Comparison of ENCODE assay signal across 11 cellular contexts in the genomic region with DNA sequence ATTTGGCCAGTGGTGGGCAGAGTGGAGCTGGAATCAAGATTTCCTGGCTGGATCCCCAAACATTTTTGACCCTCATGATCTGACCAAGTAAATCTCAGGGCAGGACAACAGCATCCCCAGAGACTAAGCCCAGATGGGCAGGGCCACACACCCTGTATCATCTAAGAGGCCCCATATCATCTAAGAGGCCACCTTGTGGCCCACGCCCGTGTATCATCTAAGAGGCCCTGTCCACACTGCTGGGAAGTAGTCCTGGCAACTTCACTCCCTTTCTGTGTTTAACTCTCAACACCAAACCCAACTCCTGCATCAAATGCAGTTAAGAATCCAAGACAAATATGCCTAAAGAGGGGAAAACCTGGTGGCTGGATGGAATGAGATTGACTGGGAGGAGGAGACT.
DNase-seq lines count a peak whose midpoint lies in the region; ATAC-seq and TF ChIP-seq lines count a peak whose summit lies in the region.
"Had no signal": no experiment of that assay in that cellular context is flagged by ENCODE, and none has a peak within 500 bp of the region (broad histone marks: within the 10 kb centered on the region; RNA-seq: fewer than 3 reads in every experiment).

No MANE protein-coding gene starts in this region.

- no peak for TF ChIP-seq CTCF in activated CD8-positive, alpha-beta T cell treated with anti-CD3 and anti-CD28 coated beads for 36 hours (IDR thresholded peaks at IDR 0.05)

- no peak overlapping the region for H3K4me3 Mint-ChIP-seq in activated CD8-positive, alpha-beta T cell treated with anti-CD3 and anti-CD28 coated beads, Interleukin-2, amount 10 ng/mL, durations not matched to agents 7 days and 5 days
- no peak overlapping the region for H3K4me3 Mint-ChIP-seq in activated CD8-positive, alpha-beta T cell treated with anti-CD3 and anti-CD28 coated beads for 36 hours
- no peak overlapping the region for H3K4me3 Mint-ChIP-seq in central memory CD8-positive, alpha-beta T cell
- H3K4me3 Mint-ChIP-seq: activated T-cell treated with anti-CD3 and anti-CD28 coated beads, Interleukin-2, amount 50 U/mL, for 72 hours; CD8-positive, alpha-beta memory T cell had no signal

- no peaks in the 10 kb centered on the region for H3K9me3 Mint-ChIP-seq in activated CD8-positive, alpha-beta T cell treated with anti-CD3 and anti-CD28 coated beads, Interleukin-2, amount 10 ng/mL, durations not matched to agents 7 days and 5 days (ENCODE audit: insufficient read depth)
- no peaks in the 10 kb centered on the region for H3K9me3 Mint-ChIP-seq in activated CD8-positive, alpha-beta T cell treated with anti-CD3 and anti-CD28 coated beads for 36 hours
- no peaks in the 10 kb centered on the region for H3K9me3 Mint-ChIP-seq in central memory CD8-positive, alpha-beta T cell
- H3K9me3 Mint-ChIP-seq: activated naive CD4-positive, alpha-beta T cell treated with anti-CD3 and anti-CD28 coated beads, Interleukin-2, amount 50 U/mL, for 72 hours; activated T-cell treated with anti-CD3 and anti-CD28 coated beads, Interleukin-2, amount 50 U/mL, for 72 hours; CD8-positive, alpha-beta memory T cell had no signal

- POLR2A ChIA-PET in activated CD8-positive, alpha-beta T cell treated with anti-CD3 and anti-CD28 coated beads, Interleukin-2, amount 10 ng/mL, durations not matched to agents 7 days and 5 days (lab: Charles Lee), result no interaction called here
- POLR2A ChIA-PET in activated CD8-positive, alpha-beta T cell treated with anti-CD3 and anti-CD28 coated beads for 36 hours (lab: Charles Lee), result no interaction called here

- H3K4me1 Mint-ChIP-seq in activated CD8-positive, alpha-beta T cell treated with anti-CD3 and anti-CD28 coated beads, Interleukin-2, amount 10 ng/mL, durations not matched to agents 7 days and 5 days (ENCODE audit: low read depth), result no peaks in the 10 kb centered on the region
- H3K4me1 Mint-ChIP-seq in activated CD8-positive, alpha-beta T cell treated with anti-CD3 and anti-CD28 coated beads for 36 hours (ENCODE audit: low read depth), result no peaks in the 10 kb centered on the region
- H3K4me1 Mint-ChIP-seq in central memory CD8-positive, alpha-beta T cell, result no peaks in the 10 kb centered on the region
- H3K4me1 Mint-ChIP-seq: CD8-positive, alpha-beta memory T cell had no signal

- intact Hi-C loops in activated CD8-positive, alpha-beta T cell treated with anti-CD3 and anti-CD28 coated beads for 36 hours (cut with micrococcal nuclease), result loop anchor here (5.0 kb wide), 1 partner anchor 330 kb away; no protein-coding TSS in a partner anchor

- CTCF ChIA-PET in activated CD8-positive, alpha-beta T cell treated with anti-CD3 and anti-CD28 coated beads, Interleukin-2, amount 10 ng/mL, durations not matched to agents 7 days and 5 days (lab: Charles Lee), result interaction anchor here (0.6 to 3.1 kb wide), 30 partner anchors 9 to 645 kb away, joined by 3 to 32 read pairs (median 3); a partner anchor contains a TSS
- CTCF ChIA-PET in activated CD8-positive, alpha-beta T cell treated with anti-CD3 and anti-CD28 coated beads for 36 hours (lab: Charles Lee), result interaction anchor here (0.6 to 4.2 kb wide), 51 partner anchors 10 to 868 kb away, joined by 3 to 46 read pairs (median 3); a partner anchor contains a TSS

- DNase-seq in activated CD8-positive, alpha-beta T cell treated with anti-CD3 and anti-CD28 coated beads, Interleukin-2, amount 10 ng/mL, durations not matched to agents 7 days and 5 days, result no peak
- DNase-seq in activated CD8-positive, alpha-beta T cell treated with anti-CD3 and anti-CD28 coated beads for 36 hours, result no peak
- DNase-seq in central memory CD8-positive, alpha-beta T cell (ENCODE audit: low spot score in 2 of 2), result no peak
- DNase-seq in NCI-H526 (lab: John Stamatoyannopoulos, UW) (no peak), GM19240 (ENCODE audit: insufficient read length, low spot score) (no peak)

- H3K36me3 Mint-ChIP-seq in activated CD8-positive, alpha-beta T cell treated with anti-CD3 and anti-CD28 coated beads, Interleukin-2, amount 10 ng/mL, durations not matched to agents 7 days and 5 days (ENCODE audit: low read depth), result no peaks in the 10 kb centered on the region
- no peaks in the 10 kb centered on the region for H3K36me3 Mint-ChIP-seq in activated CD8-positive, alpha-beta T cell treated with anti-CD3 and anti-CD28 coated beads for 36 hours (ENCODE audit: low read depth)
- H3K36me3 Mint-ChIP-seq in central memory CD8-positive, alpha-beta T cell (ENCODE audit: insufficient read depth), result no peaks in the 10 kb centered on the region
- H3K36me3 Mint-ChIP-seq: activated naive CD4-positive, alpha-beta T cell treated with anti-CD3 and anti-CD28 coated beads, Interleukin-2, amount 50 U/mL, for 72 hours; CD8-positive, alpha-beta memory T cell had no signal

- peaks cover 23% of the 10 kb centered on the region for H3K27me3 Mint-ChIP-seq in activated CD8-positive, alpha-beta T cell treated with anti-CD3 and anti-CD28 coated beads, Interleukin-2, amount 10 ng/mL, durations not matched to agents 7 days and 5 days (ENCODE audit: low read depth)
- H3K27me3 Mint-ChIP-seq in activated CD8-positive, alpha-beta T cell treated with anti-CD3 and anti-CD28 coated beads for 36 hours, result peaks cover 2% of the 10 kb centered on the region
- H3K27me3 Mint-ChIP-seq in central memory CD8-positive, alpha-beta T cell, result peaks cover 6% of the 10 kb centered on the region

- peak; percentile 19 for ATAC-seq in activated CD8-positive, alpha-beta T cell treated with anti-CD3 and anti-CD28 coated beads, Interleukin-2, amount 10 ng/mL, durations not matched to agents 7 days and 5 days
- no peak for ATAC-seq in activated CD8-positive, alpha-beta T cell treated with anti-CD3 and anti-CD28 coated beads for 36 hours
- ATAC-seq in GM21515 (IDR thresholded peaks at IDR 0.05; ENCODE audit: unreplicated experiment) (peak; percentile 18), HG03175 (IDR thresholded peaks at IDR 0.05; ENCODE audit: unreplicated experiment) (peak; percentile 35), HG02798 (IDR thresholded peaks at IDR 0.05; ENCODE audit: poor library complexity, unreplicated experiment) (no peak)
- peak; percentile 32 for ATAC-seq in central memory CD8-positive, alpha-beta T cell (replicated peaks; ENCODE audit: extremely low read depth, poor library complexity, severe bottlenecking)

- no peak overlapping the region for H3K27ac Mint-ChIP-seq in activated CD8-positive, alpha-beta T cell treated with anti-CD3 and anti-CD28 coated beads, Interleukin-2, amount 10 ng/mL, durations not matched to agents 7 days and 5 days
- H3K27ac Mint-ChIP-seq in activated CD8-positive, alpha-beta T cell treated with anti-CD3 and anti-CD28 coated beads for 36 hours, result no peak overlapping the region
- H3K27ac Mint-ChIP-seq in central memory CD8-positive, alpha-beta T cell (ENCODE audit: low read depth), result no peak overlapping the region
- H3K27ac Mint-ChIP-seq: activated naive CD4-positive, alpha-beta T cell treated with anti-CD3 and anti-CD28 coated beads, Interleukin-2, amount 50 U/mL, for 72 hours; activated T-cell treated with anti-CD3 and anti-CD28 coated beads, Interleukin-2, amount 50 U/mL, for 72 hours; CD8-positive, alpha-beta memory T cell had no signal

Comparison
In these comparisons a context has a peak if more than half of its experiments do, and no peak if none do; other contexts are left out.
1. ATAC-seq: peak in activated CD8-positive, alpha-beta T cell treated with anti-CD3 and anti-CD28 coated beads, Interleukin-2, amount 10 ng/mL, durations not matched to agents 7 days and 5 days (single experiment), GM21515 (single experiment), HG03175 (single experiment) and central memory CD8-positive, alpha-beta T cell (single experiment); none in activated CD8-positive, alpha-beta T cell treated with anti-CD3 and anti-CD28 coated beads for 36 hours (single experiment) and HG02798 (single experiment).